22 cellular contexts compared by ENCODE assay signal in genomic region chr7:47813614-47814260, GRCh38.
A peak's percentile ranks its signal among the peaks of the same experiment; 100 is the strongest.
DNase-seq lines count a peak whose midpoint lies in the region; ATAC-seq and TF ChIP-seq lines count a peak whose summit lies in the region.
"Had no signal": no experiment of that assay in that cellular context is flagged by ENCODE, and none has a peak within 500 bp of the region (broad histone marks: within the 10 kb centered on the region; RNA-seq: fewer than 3 reads in every experiment).

No MANE protein-coding gene starts in this region.

- no peaks in the 10 kb centered on the region for H4K20me1 ChIP-seq in H9 (ENCODE audit: control insufficient read depth, insufficient read depth, insufficient read length)

- no peak overlapping the region for H3K56ac ChIP-seq in H9 (ENCODE audit: insufficient read length, low read depth, low read length)

- no peaks in the 10 kb centered on the region for H3K79me1 ChIP-seq in H9 (ENCODE audit: insufficient read depth, low read depth, low read length, poor library complexity, severe bottlenecking)

- H3K27me3 ChIP-seq in right atrium auricular region (no peaks in the 10 kb centered on the region), Panc1 (ENCODE audit: control insufficient read depth, insufficient read depth, low read length) (no peaks in the 10 kb centered on the region), H9 (ENCODE audit: insufficient read depth, low read length) (no peaks in the 10 kb centered on the region), WERI-Rb-1 (ENCODE audit: insufficient read depth, low read depth, severe bottlenecking) (no peaks in the 10 kb centered on the region)
- H3K27me3 ChIP-seq: BE2C had no signal

- no peaks in the 10 kb centered on the region for H3K79me2 ChIP-seq in H9 (ENCODE audit: insufficient read depth, low read length)

- no peak overlapping the region for H4K91ac ChIP-seq in H9 (ENCODE audit: insufficient read length, low read depth, low read length)

- H4K5ac ChIP-seq in H9 (ENCODE audit: insufficient read length, low read depth, low read length): no peak overlapping the region

- H3K18ac ChIP-seq in H9 (ENCODE audit: insufficient read length, low read depth, low read length): no peak overlapping the region

- H3T11ph ChIP-seq in H9 (ENCODE audit: low read length): no peak overlapping the region

- H2BK120ac ChIP-seq in H9 (ENCODE audit: low read depth, low read length, poor library complexity, severe bottlenecking): no peak overlapping the region

- H3K4me3 ChIP-seq in right atrium auricular region (no peak overlapping the region), Panc1 (ENCODE audit: low read depth in 2 of 2, low read length in 2 of 2) (no peak overlapping the region), WERI-Rb-1 (ENCODE audit: low read depth, low read length) (no peak overlapping the region)

- TF ChIP-seq CTCF in right atrium auricular region (IDR thresholded peaks at IDR 0.05) (no peak), Panc1 (IDR thresholded peaks at IDR 0.05) (no peak), H9 (conservative IDR thresholded peaks at IDR 0.05) (no peak), WERI-Rb-1 (IDR thresholded peaks at IDR 0.05; ENCODE audit: low read depth, low read length) (no peak)

- H2BK15ac ChIP-seq in H9 (ENCODE audit: low read depth, low read length): no peak overlapping the region

- H3K9me3 ChIP-seq in right atrium auricular region (no peaks in the 10 kb centered on the region), Panc1 (ENCODE audit: control insufficient read depth, insufficient read depth, low read depth, low read length) (no peaks in the 10 kb centered on the region), H9 (ENCODE audit: control insufficient read depth, low read depth, low read length) (no peaks in the 10 kb centered on the region), WERI-Rb-1 (ENCODE audit: severe bottlenecking) (no peaks in the 10 kb centered on the region)
- H3K9me3 ChIP-seq: BE2C, Caco-2 had no signal

- H3K27ac ChIP-seq in right atrium auricular region (no peak overlapping the region), Panc1 (ENCODE audit: low read length) (peak overlapping the region; percentile 96), temporal lobe (ENCODE audit: low read depth, low read length) (peak overlapping the region; percentile 72), H9 (ENCODE audit: insufficient read length, low read depth, low read length) (no peak overlapping the region), WERI-Rb-1 (no peak overlapping the region)
- H3K27ac ChIP-seq: HL-60 had no signal

- in situ Hi-C loops in Panc1 (cut with HindIII; ENCODE audit: low pct_unique_long_range_greater_than_20kb, low sequenced_read_pairs): no loop called here

- H3K36me3 ChIP-seq in right atrium auricular region (no peaks in the 10 kb centered on the region), Panc1 (ENCODE audit: control insufficient read depth, insufficient read depth, low read length) (no peaks in the 10 kb centered on the region), WERI-Rb-1 (no peaks in the 10 kb centered on the region)
- H3K36me3 ChIP-seq: BE2C had no signal

- H2BK5ac ChIP-seq in H9 (ENCODE audit: insufficient read length, low read length): no peak overlapping the region

- peaks cover 4 to 10% of the 10 kb centered on the region in 2 experiments; a peak in 3 of 4 replicates for H3K4me1 Mint-ChIP-seq in H9
- H3K4me1 Mint-ChIP-seq: CD4-positive, alpha-beta memory T cell had no signal

- no peak overlapping the region for H3K4me3 Mint-ChIP-seq in H9
- H3K4me3 Mint-ChIP-seq: CD4-positive, alpha-beta memory T cell; HFFc6 had no signal

- WGBS in H9 (ENCODE audit: extremely low coverage, insufficient read length, low lambda C conversion rate): no CpG with 5 or more reads among the region's 10 CpGs

- no peaks in the 10 kb centered on the region for H3K23me2 ChIP-seq in H9 (ENCODE audit: insufficient read length, low read depth, low read length, poor library complexity, severe bottlenecking)

- no peaks in the 10 kb centered on the region for H3K9me3 Mint-ChIP-seq in H9
- H3K9me3 Mint-ChIP-seq: CD4-positive, alpha-beta memory T cell; HFFc6 had no signal

- no peak overlapping the region for H2AFZ ChIP-seq in H9 (ENCODE audit: low read length)

- ATAC-seq in Right ventricle myocardium superior (ENCODE audit: poor library complexity): peak; percentile 60
- no peak for ATAC-seq in Panc1
- ATAC-seq in left lobe of liver: peak; percentile 59
- no peak for ATAC-seq in GM21576 (IDR thresholded peaks at IDR 0.05; ENCODE audit: unreplicated experiment)

- no peak overlapping the region for H3K9ac ChIP-seq in H9 (ENCODE audit: extremely low read depth, insufficient read length, low read length)

- BruUV-seq in Panc1 (replicated peaks; lab: Mats Ljungman, UMichigan): no TSS peak

- no peak overlapping the region for H3K4ac ChIP-seq in H9 (ENCODE audit: low read depth, low read length)

- no peak overlapping the region for H2BK20ac ChIP-seq in H9 (ENCODE audit: low read depth, low read length, poor library complexity, severe bottlenecking)

- CTCF ChIA-PET in Panc1 (lab: Charles Lee): no interaction called here

- H3K4me1 ChIP-seq in right atrium auricular region (peaks cover 0 to 19% of the 10 kb centered on the region in 2 donors), Panc1 (ENCODE audit: control insufficient read depth, insufficient read depth, low read length) (peaks cover 44% of the 10 kb centered on the region), H9 (ENCODE audit: insufficient read depth, low read length) (no peaks in the 10 kb centered on the region)

- H3K14ac ChIP-seq in H9 (ENCODE audit: insufficient read depth, low read length): no peak overlapping the region

- no peak overlapping the region for H3K27ac Mint-ChIP-seq in H9
- H3K27ac Mint-ChIP-seq: CD4-positive, alpha-beta memory T cell; HFFc6 had no signal

- H3K4me2 ChIP-seq in H9 (ENCODE audit: insufficient read depth, insufficient read length, low read length): no peak overlapping the region

- intact Hi-C loops in Right ventricle myocardium superior (cut with DNase I): no loop called here
- intact Hi-C loops in Panc1 (cut with micrococcal nuclease; ENCODE audit: unreplicated experiment): loop anchor here (10.0 kb wide), 1 partner anchor 179 kb away; no protein-coding TSS in a partner anchor

- no peak overlapping the region for H3K23ac ChIP-seq in H9 (ENCODE audit: insufficient read length, low read depth, low read length)

- no peak overlapping the region for H2BK12ac ChIP-seq in H9 (ENCODE audit: insufficient read length, low read depth, low read length)

- POLR2A ChIA-PET in Panc1 (lab: Charles Lee): no interaction called here

- DNase-seq in Right ventricle myocardium superior: no peak
- DNase-seq in right atrium auricular region (ENCODE audit: low spot score): no peak
- no peak for DNase-seq in Panc1 (ENCODE audit: low read depth, low spot score)
- DNase-seq in left lobe of liver (ENCODE audit: low spot score): no peak
- no peak for DNase-seq in H9
- no peak for DNase-seq in WERI-Rb-1
- DNase-seq: BE2C; Caco-2; CD4-positive, alpha-beta memory T cell; DMS 273 treated with DMSO at 0.1 percent for 48 hours; DMS79 treated with DMSO at 0.1 percent for 48 hours; H7; HFFc6; MV-4-11; NCI-H1694 treated with DMSO at 0.1 percent for 48 hours; NCI-H2081 treated with DMSO at 0.1 percent for 48 hours; NCI-H446; NCI-H526; OCI-M1 had no signal

- no peak overlapping the region for H2AK5ac ChIP-seq in H9 (ENCODE audit: insufficient read length, low read length)

- no peaks in the 10 kb centered on the region for H3K36me3 Mint-ChIP-seq in H9 (ENCODE audit: insufficient read depth in 1 of 3, low read depth in 3 of 3)
- H3K36me3 Mint-ChIP-seq: CD4-positive, alpha-beta memory T cell had no signal

- H4K8ac ChIP-seq in H9 (replicated peaks; ENCODE audit: insufficient read length, low read depth, low read length): no peak overlapping the region

- no peaks in the 10 kb centered on the region; the same call in 1 of the 2 replicates for H3K27me3 Mint-ChIP-seq in H9 (ENCODE audit: low read depth)
- H3K27me3 Mint-ChIP-seq: CD4-positive, alpha-beta memory T cell had no signal

Comparison
In these comparisons a context has a peak if more than half of its experiments do, and no peak if none do; other contexts are left out.
1. ATAC-seq: peak in Right ventricle myocardium superior (single experiment) and left lobe of liver (single experiment); none in Panc1 (single experiment) and GM21576 (single experiment).
2. H3K27ac ChIP-seq: peak in Panc1 (single experiment) and temporal lobe (single experiment); none in right atrium auricular region (0 of 2), H9 (single experiment) and WERI-Rb-1 (single experiment).